ENCODE assay signal across 2 cellular contexts in the genomic region with DNA sequence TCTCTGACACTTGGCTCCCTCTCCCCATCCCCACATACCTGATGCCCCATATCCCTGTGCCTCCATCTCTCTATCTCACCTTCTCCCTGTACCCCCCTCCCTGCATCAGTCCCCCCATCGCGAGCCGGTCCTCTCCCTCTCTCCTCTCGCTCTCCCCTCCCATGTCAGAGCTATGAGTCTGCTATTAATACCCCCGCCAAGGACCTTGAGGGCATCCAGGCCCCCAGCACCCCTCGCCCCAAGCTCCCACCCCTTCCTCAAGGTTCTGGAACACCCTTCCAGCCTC.
TF ChIP-seq lines count a peak whose summit lies in the region.

No MANE protein-coding gene starts in this region.

TF ChIP-seq in SK-N-SH, 30 proteins besides CTCF, POLR2A, EP300 and RAD21 (continued from another document):
- TF ChIP-seq, protein P1, sequence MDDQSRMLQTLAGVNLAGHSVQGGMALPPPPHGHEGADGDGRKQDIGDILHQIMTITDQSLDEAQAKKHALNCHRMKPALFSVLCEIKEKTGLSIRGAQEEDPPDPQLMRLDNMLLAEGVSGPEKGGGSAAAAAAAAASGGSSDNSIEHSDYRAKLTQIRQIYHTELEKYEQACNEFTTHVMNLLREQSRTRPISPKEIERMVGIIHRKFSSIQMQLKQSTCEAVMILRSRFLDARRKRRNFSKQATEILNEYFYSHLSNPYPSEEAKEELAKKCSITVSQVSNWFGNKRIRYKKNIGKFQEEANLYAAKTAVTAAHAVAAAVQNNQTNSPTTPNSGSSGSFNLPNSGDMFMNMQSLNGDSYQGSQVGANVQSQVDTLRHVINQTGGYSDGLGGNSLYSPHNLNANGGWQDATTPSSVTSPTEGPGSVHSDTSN (IDR thresholded peaks at IDR 0.05), result no peak
- TF ChIP-seq RCOR1 (IDR thresholded peaks at IDR 0.05; ENCODE audit: low read length) (no peak), NFIC (IDR thresholded peaks at IDR 0.05; ENCODE audit: borderline replicate concordance) (no peak), GABPA (IDR thresholded peaks at IDR 0.05; ENCODE audit: low read depth) (no peak), ELF1 (IDR thresholded peaks at IDR 0.05) (no peak), POLR2AphosphoS5 (IDR thresholded peaks at IDR 0.05; ENCODE audit: low read depth, low read length) (no peak)

TF ChIP-seq in SK-N-SH treated with all-trans-retinoic acid at 6 μM for 48 hours, 23 proteins besides CTCF, POLR2A, EP300 and RAD21 (continued from another document):
- TF ChIP-seq, protein P2, sequence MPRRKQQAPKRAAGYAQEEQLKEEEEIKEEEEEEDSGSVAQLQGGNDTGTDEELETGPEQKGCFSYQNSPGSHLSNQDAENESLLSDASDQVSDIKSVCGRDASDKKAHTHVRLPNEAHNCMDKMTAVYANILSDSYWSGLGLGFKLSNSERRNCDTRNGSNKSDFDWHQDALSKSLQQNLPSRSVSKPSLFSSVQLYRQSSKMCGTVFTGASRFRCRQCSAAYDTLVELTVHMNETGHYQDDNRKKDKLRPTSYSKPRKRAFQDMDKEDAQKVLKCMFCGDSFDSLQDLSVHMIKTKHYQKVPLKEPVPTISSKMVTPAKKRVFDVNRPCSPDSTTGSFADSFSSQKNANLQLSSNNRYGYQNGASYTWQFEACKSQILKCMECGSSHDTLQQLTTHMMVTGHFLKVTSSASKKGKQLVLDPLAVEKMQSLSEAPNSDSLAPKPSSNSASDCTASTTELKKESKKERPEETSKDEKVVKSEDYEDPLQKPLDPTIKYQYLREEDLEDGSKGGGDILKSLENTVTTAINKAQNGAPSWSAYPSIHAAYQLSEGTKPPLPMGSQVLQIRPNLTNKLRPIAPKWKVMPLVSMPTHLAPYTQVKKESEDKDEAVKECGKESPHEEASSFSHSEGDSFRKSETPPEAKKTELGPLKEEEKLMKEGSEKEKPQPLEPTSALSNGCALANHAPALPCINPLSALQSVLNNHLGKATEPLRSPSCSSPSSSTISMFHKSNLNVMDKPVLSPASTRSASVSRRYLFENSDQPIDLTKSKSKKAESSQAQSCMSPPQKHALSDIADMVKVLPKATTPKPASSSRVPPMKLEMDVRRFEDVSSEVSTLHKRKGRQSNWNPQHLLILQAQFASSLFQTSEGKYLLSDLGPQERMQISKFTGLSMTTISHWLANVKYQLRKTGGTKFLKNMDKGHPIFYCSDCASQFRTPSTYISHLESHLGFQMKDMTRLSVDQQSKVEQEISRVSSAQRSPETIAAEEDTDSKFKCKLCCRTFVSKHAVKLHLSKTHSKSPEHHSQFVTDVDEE (CRISPR knock-in tag; IDR thresholded peaks at IDR 0.05), result no peak
- TF ChIP-seq SNAI2 (CRISPR knock-in tag; IDR thresholded peaks at IDR 0.05) (no peak), ZFP3 (CRISPR knock-in tag; IDR thresholded peaks at IDR 0.05) (no peak), RARB (CRISPR knock-in tag; IDR thresholded peaks at IDR 0.05) (no peak), ESRRG (CRISPR knock-in tag; IDR thresholded peaks at IDR 0.05) (no peak), GLIS3 (CRISPR knock-in tag; IDR thresholded peaks at IDR 0.05) (no peak), ARNTL (CRISPR knock-in tag; IDR thresholded peaks at IDR 0.05; ENCODE audit: borderline replicate concordance, low read depth) (no peak), ZC3H10 (CRISPR knock-in tag; IDR thresholded peaks at IDR 0.05) (no peak), TOX (CRISPR knock-in tag; IDR thresholded peaks at IDR 0.05; ENCODE audit: borderline replicate concordance) (no peak)
- TF ChIP-seq, protein P3, sequence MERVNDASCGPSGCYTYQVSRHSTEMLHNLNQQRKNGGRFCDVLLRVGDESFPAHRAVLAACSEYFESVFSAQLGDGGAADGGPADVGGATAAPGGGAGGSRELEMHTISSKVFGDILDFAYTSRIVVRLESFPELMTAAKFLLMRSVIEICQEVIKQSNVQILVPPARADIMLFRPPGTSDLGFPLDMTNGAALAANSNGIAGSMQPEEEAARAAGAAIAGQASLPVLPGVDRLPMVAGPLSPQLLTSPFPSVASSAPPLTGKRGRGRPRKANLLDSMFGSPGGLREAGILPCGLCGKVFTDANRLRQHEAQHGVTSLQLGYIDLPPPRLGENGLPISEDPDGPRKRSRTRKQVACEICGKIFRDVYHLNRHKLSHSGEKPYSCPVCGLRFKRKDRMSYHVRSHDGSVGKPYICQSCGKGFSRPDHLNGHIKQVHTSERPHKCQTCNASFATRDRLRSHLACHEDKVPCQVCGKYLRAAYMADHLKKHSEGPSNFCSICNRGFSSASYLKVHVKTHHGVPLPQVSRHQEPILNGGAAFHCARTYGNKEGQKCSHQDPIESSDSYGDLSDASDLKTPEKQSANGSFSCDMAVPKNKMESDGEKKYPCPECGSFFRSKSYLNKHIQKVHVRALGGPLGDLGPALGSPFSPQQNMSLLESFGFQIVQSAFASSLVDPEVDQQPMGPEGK (CRISPR knock-in tag; IDR thresholded peaks at IDR 0.05; ENCODE audit: borderline replicate concordance), result no peak
TF ChIP-seq in SK-N-SH treated with all-trans-retinoic acid at 6 μM for 48 hours: peak in this region for 0.
